10 cellular contexts compared by ENCODE assay signal in genomic region chr6:27477318-27478013, GRCh38. TPM values are rescaled to one million over a fixed set of nuclear protein-coding genes. Genes with fewer than 3 reads are reported as not detected.
A peak's percentile ranks its signal among the peaks of the same experiment; 100 is the strongest.
DNase-seq lines count a peak whose midpoint lies in the region; ATAC-seq and TF ChIP-seq lines count a peak whose summit lies in the region.
"Had no signal": no experiment of that assay in that cellular context is flagged by ENCODE, and none has a peak within 500 bp of the region (broad histone marks: within the 10 kb centered on the region; RNA-seq: fewer than 3 reads in every experiment).

No MANE protein-coding gene starts in this region.

- no peaks in the 10 kb centered on the region for H3K27me3 ChIP-seq in PC-3 (ENCODE audit: low read length)
- H3K27me3 ChIP-seq in subcutaneous abdominal adipose tissue (ENCODE audit: control insufficient read depth in 5 of 5, insufficient read depth in 4 of 5, low read length in 5 of 5): no peaks in the 10 kb centered on the region

- H3K36me3 ChIP-seq in PC-3 (ENCODE audit: low read depth, low read length) (no peaks in the 10 kb centered on the region), subcutaneous abdominal adipose tissue (ENCODE audit: control insufficient read depth in 5 of 5, insufficient read depth in 5 of 5, low read length in 5 of 5) (no peaks in the 10 kb centered on the region)

- peaks cover 5% of the 10 kb centered on the region for H3K4me1 Mint-ChIP-seq in activated CD4-positive, alpha-beta T cell treated with anti-CD3 and anti-CD28 coated beads, Interleukin-2, amount 10 ng/mL, durations not matched to agents 7 days and 5 days

- H3K9ac ChIP-seq in PC-3 (ENCODE audit: low read length) (no peak overlapping the region), subcutaneous abdominal adipose tissue (ENCODE audit: low read length in 5 of 5) (peak overlapping the region in 1 of 5 donors; percentile 25)

- H3K4me2 ChIP-seq in PC-3 (ENCODE audit: low read length): peak overlapping the region; percentile 80

- H3K27me3 Mint-ChIP-seq in activated CD4-positive, alpha-beta T cell treated with anti-CD3 and anti-CD28 coated beads, Interleukin-2, amount 10 ng/mL, durations not matched to agents 7 days and 5 days: peaks cover 12% of the 10 kb centered on the region
- H3K27me3 Mint-ChIP-seq: activated CD8-positive, alpha-beta memory T cell treated with anti-CD3 and anti-CD28 coated beads, Interleukin-2, amount 10 ng/mL, durations not matched to agents 7 days and 5 days had no signal

- POLR2A ChIA-PET in activated CD4-positive, alpha-beta T cell treated with anti-CD3 and anti-CD28 coated beads, Interleukin-2, amount 10 ng/mL, durations not matched to agents 7 days and 5 days (lab: Charles Lee): no interaction called here
- POLR2A ChIA-PET in PC-3 (lab: Charles Lee; ENCODE audit: unreplicated experiment): interaction anchor here (0.6 kb wide), 2 partner anchors 119 to 198 kb away, joined by 4 to 14 read pairs; no protein-coding TSS in a partner anchor

- CTCF ChIA-PET in activated CD4-positive, alpha-beta T cell treated with anti-CD3 and anti-CD28 coated beads, Interleukin-2, amount 10 ng/mL, durations not matched to agents 7 days and 5 days (lab: Charles Lee): interaction anchor here (0.6 to 0.8 kb wide), 3 partner anchors 28 to 169 kb away, joined by 3 to 4 read pairs (median 3); no protein-coding TSS in a partner anchor
- CTCF ChIA-PET in PC-3 (lab: Charles Lee): no interaction called here

- no TSS peak for BruUV-seq in PC-3 (replicated peaks; lab: Mats Ljungman, UMichigan)

- H3K79me2 ChIP-seq in PC-3 (ENCODE audit: low read length): no peaks in the 10 kb centered on the region

- H3K9me2 ChIP-seq in PC-3 (replicated peaks; ENCODE audit: low read length): no peaks in the 10 kb centered on the region

- H3K27ac Mint-ChIP-seq in activated CD4-positive, alpha-beta T cell treated with anti-CD3 and anti-CD28 coated beads, Interleukin-2, amount 10 ng/mL, durations not matched to agents 7 days and 5 days: no peak overlapping the region
- H3K27ac Mint-ChIP-seq: activated CD8-positive, alpha-beta memory T cell treated with anti-CD3 and anti-CD28 coated beads, Interleukin-2, amount 10 ng/mL, durations not matched to agents 7 days and 5 days; HFFc6 had no signal

- H4K20me1 ChIP-seq in PC-3 (ENCODE audit: low read length): no peaks in the 10 kb centered on the region

- H3K4me3 Mint-ChIP-seq in activated CD4-positive, alpha-beta T cell treated with anti-CD3 and anti-CD28 coated beads, Interleukin-2, amount 10 ng/mL, durations not matched to agents 7 days and 5 days: peak overlapping the region; percentile 25
- H3K4me3 Mint-ChIP-seq: activated CD8-positive, alpha-beta memory T cell treated with anti-CD3 and anti-CD28 coated beads, Interleukin-2, amount 10 ng/mL, durations not matched to agents 7 days and 5 days; HFFc6 had no signal

- no peaks in the 10 kb centered on the region for H3K9me3 Mint-ChIP-seq in activated CD4-positive, alpha-beta T cell treated with anti-CD3 and anti-CD28 coated beads, Interleukin-2, amount 10 ng/mL, durations not matched to agents 7 days and 5 days
- H3K9me3 Mint-ChIP-seq: HFFc6 had no signal

- DNase-seq in activated CD4-positive, alpha-beta T cell treated with anti-CD3 and anti-CD28 coated beads, Interleukin-2, amount 10 ng/mL, durations not matched to agents 7 days and 5 days: no peak
- no peak for DNase-seq in activated CD4-positive, alpha-beta T cell treated with anti-CD3 and anti-CD28 coated beads, Interleukin-2, amount 50 U/mL, for 48 hours
- DNase-seq in PC-3: no peak
- DNase-seq in fibroblast of mammary gland (ENCODE audit: low read depth): no peak
- no peak for DNase-seq in HCEC 1CT
- DNase-seq in anterior cingulate cortex (lab: John Stamatoyannopoulos, UW): no peak
- no peak for DNase-seq in head of caudate nucleus
- DNase-seq: activated CD8-positive, alpha-beta memory T cell treated with anti-CD3 and anti-CD28 coated beads, Interleukin-2, amount 10 ng/mL, durations not matched to agents 7 days and 5 days; HFFc6 had no signal

- peaks cover 8% of the 10 kb centered on the region; the same call in 1 of the 2 replicates for H3K4me1 ChIP-seq in PC-3 (ENCODE audit: insufficient read depth, low read length)
- H3K4me1 ChIP-seq in subcutaneous abdominal adipose tissue (ENCODE audit: control insufficient read depth in 5 of 5, insufficient read depth in 5 of 5, low read length in 5 of 5): peaks cover 2 to 20% (median 12%) of the 10 kb centered on the region in 5 donors

- ATAC-seq in PC-3: no peak

- intact Hi-C loops in PC-3 (cut with micrococcal nuclease) (loop anchor here (2.0 to 10.0 kb wide), 4 partner anchors 41 to 275 kb away; no protein-coding TSS in a partner anchor), head of caudate nucleus (cut with DNase I) (loop anchor here (5.0 kb wide), 1 partner anchor 90 kb away; the partner anchor contains the start of gene ZNF391)

- H3K4me3 ChIP-seq in PC-3 (ENCODE audit: low read length) (peak overlapping the region; percentile 83), fibroblast of mammary gland (ENCODE audit: control insufficient read depth, low read depth, low read length) (peak overlapping the region; percentile 93), subcutaneous abdominal adipose tissue (ENCODE audit: low read depth in 1 of 5, low read length in 5 of 5) (peak overlapping the region in 4 of 5 donors; percentile 74 to 98 (median 90))

- no peak overlapping the region; the same call in 1 of the 2 replicates for H2AFZ ChIP-seq in PC-3 (ENCODE audit: low read length)

- TF ChIP-seq CTCF in PC-3 (conservative IDR thresholded peaks at IDR 0.05; ENCODE audit: low read depth, low read length) (no peak), fibroblast of mammary gland (conservative IDR thresholded peaks at IDR 0.05; ENCODE audit: control insufficient read depth, insufficient read depth, low read depth, low read length) (no peak)

- H3K9me3 ChIP-seq in PC-3 (ENCODE audit: low read length) (no peaks in the 10 kb centered on the region), subcutaneous abdominal adipose tissue (ENCODE audit: control insufficient read depth in 5 of 5, low read length in 5 of 5) (no peaks in the 10 kb centered on the region)

- no peaks in the 10 kb centered on the region for H3F3A ChIP-seq in PC-3 (ENCODE audit: low read length, unreplicated experiment)

- H3K27ac ChIP-seq in PC-3 (ENCODE audit: low read length): no peak overlapping the region
- H3K27ac ChIP-seq in subcutaneous abdominal adipose tissue (ENCODE audit: low read depth, low read length): no peak overlapping the region

- peaks cover 2% of the 10 kb centered on the region for H3K36me3 Mint-ChIP-seq in activated CD4-positive, alpha-beta T cell treated with anti-CD3 and anti-CD28 coated beads, Interleukin-2, amount 10 ng/mL, durations not matched to agents 7 days and 5 days (ENCODE audit: low read depth)

RNA-seq across cellular contexts. Expression of gene ZNF184, which starts 4.6 kb away (rescaled TPM):
- 10 to 100 TPM; 14.4 to 16.8 TPM for total RNA-seq in activated CD4-positive, alpha-beta T cell treated with anti-CD3 and anti-CD28 coated beads, Interleukin-2, amount 10 ng/mL, durations not matched to agents 7 days and 5 days
- total RNA-seq in PC-3 (2014; rRNA removed): 7.0 and 10.2 TPM in 2 replicates
